In the genomic region with DNA sequence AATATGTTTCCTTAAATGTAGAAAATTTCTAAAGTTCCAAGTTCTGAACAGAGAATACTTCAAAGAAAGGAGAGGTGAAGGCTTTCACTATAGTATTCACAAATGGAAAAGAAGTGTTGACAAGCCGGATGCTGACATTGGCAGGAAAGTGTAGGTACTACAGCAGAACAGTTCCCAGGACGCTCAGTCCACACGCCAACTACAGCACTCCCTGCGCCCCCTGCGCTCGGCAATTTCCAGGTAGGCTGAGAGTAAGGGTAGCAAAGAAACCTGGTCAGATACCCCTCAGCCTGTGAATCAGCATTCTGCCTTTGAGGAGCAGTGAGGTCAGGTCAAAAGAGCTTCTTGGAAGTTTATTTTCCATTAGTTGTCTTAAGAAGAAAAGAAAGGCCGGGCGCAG, we compare ENCODE assay signal across 33 cellular contexts.
"Had no signal": no experiment of that assay in that cellular context is flagged by ENCODE, and none has a peak within 500 bp of the region (broad histone marks: within the 10 kb centered on the region; RNA-seq: fewer than 3 reads in every experiment).

No MANE protein-coding gene starts in this region.

- H3K4me1 ChIP-seq: SJSA1 had no signal

- DNase-seq: activated CD4-positive, alpha-beta memory T cell treated with anti-CD3 and anti-CD28 coated beads, Interleukin-2, amount 10 ng/mL, durations not matched to agents 7 days and 5 days; activated CD4-positive, alpha-beta T cell treated with anti-CD3 and anti-CD28 coated beads for 1 hour; activated CD4-positive, alpha-beta T cell treated with anti-CD3 and anti-CD28 coated beads for 48 hours; activated CD4-positive, CD25-positive, alpha-beta regulatory T cell; activated CD8-positive, alpha-beta memory T cell treated with anti-CD3 and anti-CD28 coated beads for 24 hours; activated CD8-positive, alpha-beta memory T cell treated with anti-CD3 and anti-CD28 coated beads, Interleukin-2, amount 10 ng/mL, durations not matched to agents 7 days and 5 days; activated CD8-positive, alpha-beta memory T cell treated with anti-CD3 and anti-CD28 coated beads, Interleukin-2, amount 50 U/mL, for 48 hours; activated effector memory CD4-positive, alpha-beta T cell treated with Interleukin-2 at 50 U/mL for 16 hours; activated naive CD4-positive, alpha-beta T cell treated with anti-CD3 and anti-CD28 coated beads, Interleukin-2, amount 10 ng/mL, durations not matched to agents 7 days and 5 days; activated naive CD8-positive, alpha-beta T cell treated with anti-CD3 and anti-CD28 coated beads for 36 hours; activated T-cell treated with anti-CD3 and anti-CD28 coated beads, Interleukin-2, amount 50 U/mL, for 48 hours; amniotic stem cell; aorta; brain microvascular endothelial cell; central memory CD4-positive, alpha-beta T cell; Kasumi-1; KG1; MG63; NCI-H1048; NCI-H1105 treated with DMSO at 0.1 percent for 48 hours; NCI-H1436; NCI-H1694; NCI-H1930; NCI-H345; NCI-H524 treated with DMSO at 0.1 percent for 48 hours; OCI-M1; SHP77 treated with DMSO at 0.1 percent for 48 hours; T-helper 1 cell; T-helper 2 cell; T-helper 9 cell had no signal

- H3K27me3 Mint-ChIP-seq: activated CD4-positive, alpha-beta memory T cell treated with anti-CD3 and anti-CD28 coated beads, Interleukin-2, amount 10 ng/mL, durations not matched to agents 7 days and 5 days; activated CD8-positive, alpha-beta memory T cell treated with anti-CD3 and anti-CD28 coated beads, Interleukin-2, amount 10 ng/mL, durations not matched to agents 7 days and 5 days had no signal

- H3K36me3 ChIP-seq: brain microvascular endothelial cell, MG63, SJSA1 had no signal

- H3K4me1 Mint-ChIP-seq: activated CD4-positive, alpha-beta memory T cell treated with anti-CD3 and anti-CD28 coated beads, Interleukin-2, amount 10 ng/mL, durations not matched to agents 7 days and 5 days; activated CD8-positive, alpha-beta memory T cell treated with anti-CD3 and anti-CD28 coated beads, Interleukin-2, amount 10 ng/mL, durations not matched to agents 7 days and 5 days; activated naive CD4-positive, alpha-beta T cell treated with anti-CD3 and anti-CD28 coated beads, Interleukin-2, amount 10 ng/mL, durations not matched to agents 7 days and 5 days; activated naive CD8-positive, alpha-beta T cell treated with anti-CD3 and anti-CD28 coated beads for 36 hours had no signal

- H3K27ac Mint-ChIP-seq: activated CD4-positive, alpha-beta memory T cell treated with anti-CD3 and anti-CD28 coated beads, Interleukin-2, amount 10 ng/mL, durations not matched to agents 7 days and 5 days; activated CD8-positive, alpha-beta memory T cell treated with anti-CD3 and anti-CD28 coated beads, Interleukin-2, amount 10 ng/mL, durations not matched to agents 7 days and 5 days; activated naive CD4-positive, alpha-beta T cell treated with anti-CD3 and anti-CD28 coated beads, Interleukin-2, amount 10 ng/mL, durations not matched to agents 7 days and 5 days; activated naive CD8-positive, alpha-beta T cell treated with anti-CD3 and anti-CD28 coated beads for 36 hours had no signal

- H3K4me3 ChIP-seq: MG63, SJSA1 had no signal

- ATAC-seq: activated CD8-positive, alpha-beta memory T cell treated with anti-CD3 and anti-CD28 coated beads, Interleukin-2, amount 10 ng/mL, durations not matched to agents 7 days and 5 days; SK-N-SH treated with all-trans-retinoic acid at 6 μM for 48 hours had no signal

- H3K9me3 Mint-ChIP-seq: activated CD4-positive, alpha-beta memory T cell treated with anti-CD3 and anti-CD28 coated beads, Interleukin-2, amount 10 ng/mL, durations not matched to agents 7 days and 5 days; activated naive CD4-positive, alpha-beta T cell treated with anti-CD3 and anti-CD28 coated beads, Interleukin-2, amount 10 ng/mL, durations not matched to agents 7 days and 5 days; activated naive CD8-positive, alpha-beta T cell treated with anti-CD3 and anti-CD28 coated beads for 36 hours had no signal

- H3K9me3 ChIP-seq: MG63, SJSA1 had no signal

- H3K27ac ChIP-seq: brain microvascular endothelial cell, SJSA1, VCaP had no signal

- H3K4me3 Mint-ChIP-seq: activated CD4-positive, alpha-beta memory T cell treated with anti-CD3 and anti-CD28 coated beads, Interleukin-2, amount 10 ng/mL, durations not matched to agents 7 days and 5 days; activated CD8-positive, alpha-beta memory T cell treated with anti-CD3 and anti-CD28 coated beads, Interleukin-2, amount 10 ng/mL, durations not matched to agents 7 days and 5 days; activated naive CD4-positive, alpha-beta T cell treated with anti-CD3 and anti-CD28 coated beads, Interleukin-2, amount 10 ng/mL, durations not matched to agents 7 days and 5 days; activated naive CD8-positive, alpha-beta T cell treated with anti-CD3 and anti-CD28 coated beads for 36 hours had no signal

- H3K36me3 Mint-ChIP-seq: activated CD8-positive, alpha-beta memory T cell treated with anti-CD3 and anti-CD28 coated beads, Interleukin-2, amount 10 ng/mL, durations not matched to agents 7 days and 5 days; activated naive CD4-positive, alpha-beta T cell treated with anti-CD3 and anti-CD28 coated beads, Interleukin-2, amount 10 ng/mL, durations not matched to agents 7 days and 5 days; activated naive CD8-positive, alpha-beta T cell treated with anti-CD3 and anti-CD28 coated beads for 36 hours had no signal

- H3K27me3 ChIP-seq: brain microvascular endothelial cell, MG63, SJSA1 had no signal
